1 cellular context compared by ENCODE assay signal in genomic region chr6:82364087-82365010, GRCh38.
A peak's percentile ranks its signal among the peaks of the same experiment; 100 is the strongest.
TF ChIP-seq lines count a peak whose summit lies in the region.

No MANE protein-coding gene starts in this region.

TF ChIP-seq in HEK293, 187 proteins besides CTCF, POLR2A, EP300 and RAD21 (continued from another document and continues in another):
- TF ChIP-seq ZNF449 (tag by site-specific recombination; IDR thresholded peaks at IDR 0.05), result 0 out of 2 replicates have a peak, but pooled peaks have one; percentile 24
- TF ChIP-seq ZNF548 (tag by site-specific recombination; IDR thresholded peaks at IDR 0.05), result no peak
- TF ChIP-seq ZNF747 (tag by site-specific recombination; IDR thresholded peaks at IDR 0.05), result no peak
- no peak for TF ChIP-seq ZNF354C (tag by site-specific recombination; IDR thresholded peaks at IDR 0.05; ENCODE audit: borderline replicate concordance, low read depth)
- TF ChIP-seq MZF1 (tag by site-specific recombination; IDR thresholded peaks at IDR 0.05; ENCODE audit: borderline replicate concordance), result peak; percentile 90; the same call in 1 of the 2 replicates
- TF ChIP-seq ZNF518A (tag by site-specific recombination; conservative IDR thresholded peaks at IDR 0.05; ENCODE audit: low read depth), result no peak
- TF ChIP-seq, protein P1, sequence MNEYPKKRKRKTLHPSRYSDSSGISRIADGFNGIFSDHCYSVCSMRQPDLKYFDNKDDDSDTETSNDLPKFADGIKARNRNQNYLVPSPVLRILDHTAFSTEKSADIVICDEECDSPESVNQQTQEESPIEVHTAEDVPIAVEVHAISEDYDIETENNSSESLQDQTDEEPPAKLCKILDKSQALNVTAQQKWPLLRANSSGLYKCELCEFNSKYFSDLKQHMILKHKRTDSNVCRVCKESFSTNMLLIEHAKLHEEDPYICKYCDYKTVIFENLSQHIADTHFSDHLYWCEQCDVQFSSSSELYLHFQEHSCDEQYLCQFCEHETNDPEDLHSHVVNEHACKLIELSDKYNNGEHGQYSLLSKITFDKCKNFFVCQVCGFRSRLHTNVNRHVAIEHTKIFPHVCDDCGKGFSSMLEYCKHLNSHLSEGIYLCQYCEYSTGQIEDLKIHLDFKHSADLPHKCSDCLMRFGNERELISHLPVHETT (tag by site-specific recombination; IDR thresholded peaks at IDR 0.05), result no peak; the same call in 1 of the 2 replicates
- peak; percentile 94 for TF ChIP-seq ZNF610 (tag by site-specific recombination; IDR thresholded peaks at IDR 0.05; ENCODE audit: borderline replicate concordance)
- TF ChIP-seq ZBTB48 (tag by site-specific recombination; IDR thresholded peaks at IDR 0.05), result peak; percentile 55; the same call in 1 of the 2 replicates
- no peak for TF ChIP-seq ZNF324 (tag by site-specific recombination; IDR thresholded peaks at IDR 0.05)
- TF ChIP-seq ZNF140 (tag by site-specific recombination; IDR thresholded peaks at IDR 0.05), result no peak
- no peak; the same call in 1 of the 2 replicates for TF ChIP-seq ZNF76 (tag by site-specific recombination; IDR thresholded peaks at IDR 0.05; ENCODE audit: borderline replicate concordance, low read depth)
- peak; percentile 75 for TF ChIP-seq ZBTB17 (tag by site-specific recombination; IDR thresholded peaks at IDR 0.05)
- TF ChIP-seq ZNF513 (tag by site-specific recombination; IDR thresholded peaks at IDR 0.05), result no peak
- no peak for TF ChIP-seq WT1 (tag by site-specific recombination; IDR thresholded peaks at IDR 0.05)
- no peak for TF ChIP-seq ZNF404 (tag by site-specific recombination; IDR thresholded peaks at IDR 0.05)
- TF ChIP-seq ZNF48 (tag by site-specific recombination; IDR thresholded peaks at IDR 0.05), result no peak
- TF ChIP-seq ZNF169 (tag by site-specific recombination; IDR thresholded peaks at IDR 0.05), result no peak
- no peak for TF ChIP-seq ZNF133 (tag by site-specific recombination; IDR thresholded peaks at IDR 0.05)
- no peak for TF ChIP-seq ZNF555 (tag by site-specific recombination; conservative IDR thresholded peaks at IDR 0.05)
- TF ChIP-seq ZNF670 (tag by site-specific recombination; IDR thresholded peaks at IDR 0.05; ENCODE audit: low read depth), result no peak
- TF ChIP-seq ZBTB8A (tag by site-specific recombination; IDR thresholded peaks at IDR 0.05), result peak; percentile 83
- TF ChIP-seq, protein P2, sequence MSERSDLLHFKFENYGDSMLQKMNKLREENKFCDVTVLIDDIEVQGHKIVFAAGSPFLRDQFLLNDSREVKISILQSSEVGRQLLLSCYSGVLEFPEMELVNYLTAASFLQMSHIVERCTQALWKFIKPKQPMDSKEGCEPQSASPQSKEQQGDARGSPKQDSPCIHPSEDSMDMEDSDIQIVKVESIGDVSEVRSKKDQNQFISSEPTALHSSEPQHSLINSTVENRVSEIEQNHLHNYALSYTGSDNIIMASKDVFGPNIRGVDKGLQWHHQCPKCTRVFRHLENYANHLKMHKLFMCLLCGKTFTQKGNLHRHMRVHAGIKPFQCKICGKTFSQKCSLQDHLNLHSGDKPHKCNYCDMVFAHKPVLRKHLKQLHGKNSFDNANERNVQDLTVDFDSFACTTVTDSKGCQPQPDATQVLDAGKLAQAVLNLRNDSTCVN (tag by site-specific recombination; optimal IDR thresholded peaks at IDR 0.05), result peak; percentile 73
- TF ChIP-seq ZSCAN23 (tag by site-specific recombination; IDR thresholded peaks at IDR 0.05), result no peak
- TF ChIP-seq ZNF704 (tag by site-specific recombination; IDR thresholded peaks at IDR 0.05), result no peak
- TF ChIP-seq, protein P3, sequence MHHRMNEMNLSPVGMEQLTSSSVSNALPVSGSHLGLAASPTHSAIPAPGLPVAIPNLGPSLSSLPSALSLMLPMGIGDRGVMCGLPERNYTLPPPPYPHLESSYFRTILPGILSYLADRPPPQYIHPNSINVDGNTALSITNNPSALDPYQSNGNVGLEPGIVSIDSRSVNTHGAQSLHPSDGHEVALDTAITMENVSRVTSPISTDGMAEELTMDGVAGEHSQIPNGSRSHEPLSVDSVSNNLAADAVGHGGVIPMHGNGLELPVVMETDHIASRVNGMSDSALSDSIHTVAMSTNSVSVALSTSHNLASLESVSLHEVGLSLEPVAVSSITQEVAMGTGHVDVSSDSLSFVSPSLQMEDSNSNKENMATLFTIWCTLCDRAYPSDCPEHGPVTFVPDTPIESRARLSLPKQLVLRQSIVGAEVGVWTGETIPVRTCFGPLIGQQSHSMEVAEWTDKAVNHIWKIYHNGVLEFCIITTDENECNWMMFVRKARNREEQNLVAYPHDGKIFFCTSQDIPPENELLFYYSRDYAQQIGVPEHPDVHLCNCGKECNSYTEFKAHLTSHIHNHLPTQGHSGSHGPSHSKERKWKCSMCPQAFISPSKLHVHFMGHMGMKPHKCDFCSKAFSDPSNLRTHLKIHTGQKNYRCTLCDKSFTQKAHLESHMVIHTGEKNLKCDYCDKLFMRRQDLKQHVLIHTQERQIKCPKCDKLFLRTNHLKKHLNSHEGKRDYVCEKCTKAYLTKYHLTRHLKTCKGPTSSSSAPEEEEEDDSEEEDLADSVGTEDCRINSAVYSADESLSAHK (tag by site-specific recombination; IDR thresholded peaks at IDR 0.05), result no peak
- peak; percentile 15 for TF ChIP-seq SETDB1 (IDR thresholded peaks at IDR 0.05; ENCODE audit: insufficient read length, low read length)
- no peak; the same call in 1 of the 2 replicates for TF ChIP-seq KLF16 (tag by site-specific recombination; IDR thresholded peaks at IDR 0.05)
- no peak for TF ChIP-seq ZNF175 (tag by site-specific recombination; IDR thresholded peaks at IDR 0.05)
- TF ChIP-seq SCRT1 (tag by site-specific recombination; IDR thresholded peaks at IDR 0.05; ENCODE audit: borderline replicate concordance), result no peak
- no peak for TF ChIP-seq ZNF621 (tag by site-specific recombination; IDR thresholded peaks at IDR 0.05)
- TF ChIP-seq EGR2 (tag by site-specific recombination; IDR thresholded peaks at IDR 0.05; ENCODE audit: low read depth), result peak; percentile 77; the same call in 1 of the 2 replicates
- TF ChIP-seq ZNF350 (tag by site-specific recombination; IDR thresholded peaks at IDR 0.05), result no peak
- TF ChIP-seq ZEB2 (tag by site-specific recombination; IDR thresholded peaks at IDR 0.05), result peak; percentile 60
- TF ChIP-seq ZSCAN30 (tag by site-specific recombination; IDR thresholded peaks at IDR 0.05), result peak; percentile 25
- TF ChIP-seq, protein P4, sequence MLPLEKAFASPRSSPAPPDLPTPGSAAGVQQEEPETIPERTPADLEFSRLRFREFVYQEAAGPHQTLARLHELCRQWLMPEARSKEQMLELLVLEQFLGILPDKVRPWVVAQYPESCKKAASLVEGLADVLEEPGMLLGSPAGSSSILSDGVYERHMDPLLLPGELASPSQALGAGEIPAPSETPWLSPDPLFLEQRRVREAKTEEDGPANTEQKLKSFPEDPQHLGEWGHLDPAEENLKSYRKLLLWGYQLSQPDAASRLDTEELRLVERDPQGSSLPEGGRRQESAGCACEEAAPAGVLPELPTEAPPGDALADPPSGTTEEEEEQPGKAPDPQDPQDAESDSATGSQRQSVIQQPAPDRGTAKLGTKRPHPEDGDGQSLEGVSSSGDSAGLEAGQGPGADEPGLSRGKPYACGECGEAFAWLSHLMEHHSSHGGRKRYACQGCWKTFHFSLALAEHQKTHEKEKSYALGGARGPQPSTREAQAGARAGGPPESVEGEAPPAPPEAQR (tag by site-specific recombination; IDR thresholded peaks at IDR 0.05), result no peak
- TF ChIP-seq, protein P5, sequence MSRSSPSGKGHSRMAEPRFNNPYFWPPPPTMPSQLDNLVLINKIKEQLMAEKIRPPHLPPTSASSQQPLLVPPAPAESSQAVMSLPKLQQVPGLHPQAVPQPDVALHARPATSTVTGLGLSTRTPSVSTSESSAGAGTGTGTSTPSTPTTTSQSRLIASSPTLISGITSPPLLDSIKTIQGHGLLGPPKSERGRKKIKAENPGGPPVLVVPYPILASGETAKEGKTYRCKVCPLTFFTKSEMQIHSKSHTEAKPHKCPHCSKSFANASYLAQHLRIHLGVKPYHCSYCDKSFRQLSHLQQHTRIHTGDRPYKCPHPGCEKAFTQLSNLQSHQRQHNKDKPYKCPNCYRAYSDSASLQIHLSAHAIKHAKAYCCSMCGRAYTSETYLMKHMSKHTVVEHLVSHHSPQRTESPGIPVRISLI (tag by site-specific recombination; IDR thresholded peaks at IDR 0.05), result peak; percentile 50; the same call in 1 of the 2 replicates
- no peak; the same call in 1 of the 2 replicates for TF ChIP-seq TSHZ1 (tag by site-specific recombination; IDR thresholded peaks at IDR 0.05; ENCODE audit: borderline replicate concordance)
